ENCODE assay signal across 17 cellular contexts in the genomic region with DNA sequence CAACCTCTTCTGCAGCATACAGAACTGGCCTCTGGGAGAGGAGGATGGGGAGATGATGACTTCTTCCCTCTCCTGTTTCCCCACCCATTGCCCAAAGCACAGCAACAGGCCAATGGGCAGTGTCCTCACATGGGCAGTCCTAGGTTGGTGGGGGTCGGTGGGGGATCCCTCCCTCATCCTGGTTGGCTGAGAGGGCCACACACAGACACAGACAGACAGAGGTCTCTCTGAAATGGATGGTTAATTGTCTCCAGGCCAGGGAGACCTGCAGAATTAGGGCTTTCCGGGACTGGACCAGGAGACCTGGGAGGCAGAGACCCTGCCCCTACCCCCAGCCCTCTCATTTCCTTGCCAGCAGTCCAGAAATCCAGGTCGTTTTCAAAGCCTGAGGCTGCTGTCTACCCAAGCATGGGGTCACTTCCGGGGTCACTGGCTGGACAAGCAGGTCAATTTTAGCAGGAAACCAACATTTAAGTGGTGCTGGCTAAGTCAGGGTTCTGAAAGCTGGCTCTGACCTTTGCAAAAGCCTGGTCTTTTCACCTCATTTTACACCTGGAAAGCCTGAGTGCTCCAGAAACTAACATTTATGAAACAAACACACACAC. TPM values are rescaled to one million over a fixed set of nuclear protein-coding genes. Genes with fewer than 3 reads are reported as not detected.
A peak's percentile ranks its signal among the peaks of the same experiment; 100 is the strongest.
DNase-seq lines count a peak whose midpoint lies in the region; ATAC-seq and TF ChIP-seq lines count a peak whose summit lies in the region.
"Had no signal": no experiment of that assay in that cellular context is flagged by ENCODE, and none has a peak within 500 bp of the region (broad histone marks: within the 10 kb centered on the region; RNA-seq: fewer than 3 reads in every experiment).

No MANE protein-coding gene starts in this region.

- H3K4me3 Mint-ChIP-seq in GM23338 (no peak overlapping the region), endodermal cell (no peak overlapping the region)
- H3K4me3 Mint-ChIP-seq: CD8-positive, alpha-beta T cell had no signal

- no peak overlapping the region for H4K8ac ChIP-seq in neuronal stem cell (ENCODE audit: low read depth, low read length)

- H3K4ac ChIP-seq in neuronal stem cell (ENCODE audit: low read length): no peak overlapping the region

- no peaks in the 10 kb centered on the region for H3K79me1 ChIP-seq in neuronal stem cell (ENCODE audit: low read depth, low read length)

- peak overlapping the region; percentile 14 for H3K14ac ChIP-seq in neuronal stem cell (ENCODE audit: low read length)

- H3K36me3 Mint-ChIP-seq in GM23338 (ENCODE audit: low read depth): peaks cover 11% of the 10 kb centered on the region; the same call in 2 of the 3 replicates
- H3K36me3 Mint-ChIP-seq in endodermal cell (ENCODE audit: low read depth): peaks cover 2% of the 10 kb centered on the region
- H3K36me3 Mint-ChIP-seq: CD8-positive, alpha-beta T cell had no signal

- no peak overlapping the region for H2BK120ac ChIP-seq in neuronal stem cell (ENCODE audit: low read depth, low read length)

- H2BK5ac ChIP-seq in neuronal stem cell (ENCODE audit: low read length): no peak overlapping the region

- H3K18ac ChIP-seq in neuronal stem cell (ENCODE audit: low read length): peak overlapping the region; percentile 53

- H3K9me3 Mint-ChIP-seq in GM23338: peaks cover 18% of the 10 kb centered on the region
- peaks cover 10% of the 10 kb centered on the region for H3K9me3 Mint-ChIP-seq in endodermal cell
- H3K9me3 Mint-ChIP-seq: CD8-positive, alpha-beta T cell had no signal

- H3K27ac ChIP-seq in GM23338 (ENCODE audit: low read depth) (no peak overlapping the region), endodermal cell (ENCODE audit: low read depth, low read length) (no peak overlapping the region), neuronal stem cell (replicated peaks; ENCODE audit: low read length) (no peak overlapping the region)

- H3K36me3 ChIP-seq in GM23338 (ENCODE audit: insufficient read depth): no peaks in the 10 kb centered on the region
- H3K36me3 ChIP-seq in endodermal cell (ENCODE audit: control insufficient read depth, insufficient read depth, low read length): no peaks in the 10 kb centered on the region
- H3K36me3 ChIP-seq in neuronal stem cell (replicated peaks in 1 of 2; ENCODE audit: control insufficient read depth in 2 of 2, insufficient read depth in 2 of 2, low read length in 2 of 2): no peaks in the 10 kb centered on the region

- no peak overlapping the region for H3K27ac Mint-ChIP-seq in GM23338
- H3K27ac Mint-ChIP-seq in endodermal cell: no peak overlapping the region
- H3K27ac Mint-ChIP-seq: CD14-positive monocyte; CD8-positive, alpha-beta T cell had no signal

- H3K4me2 ChIP-seq in GM23338 (no peak overlapping the region), neuronal stem cell (ENCODE audit: insufficient read depth, low read length, poor library complexity, severe bottlenecking) (no peak overlapping the region)
- H3K4me2 ChIP-seq: A549 had no signal

- H4K91ac ChIP-seq in neuronal stem cell (ENCODE audit: low read depth, low read length, poor library complexity): no peak overlapping the region

- H3K9me3 ChIP-seq in endodermal cell (ENCODE audit: control insufficient read depth, low read length) (no peaks in the 10 kb centered on the region), neuronal stem cell (replicated peaks in 1 of 2; ENCODE audit: control insufficient read depth in 2 of 2, insufficient read depth in 1 of 2, low read depth in 1 of 2, low read length in 2 of 2) (peaks cover 0 to 8% of the 10 kb centered on the region in 2 donors)
- H3K9me3 ChIP-seq: A549 had no signal

- TF ChIP-seq CTCF in GM23338 (conservative IDR thresholded peaks at IDR 0.05; ENCODE audit: low read depth in 2 of 2): no peak
- TF ChIP-seq CTCF in endodermal cell (conservative IDR thresholded peaks at IDR 0.05): no peak

- H3K9ac ChIP-seq in endodermal cell (ENCODE audit: extremely low read depth, low read length, poor library complexity, severe bottlenecking): no peak overlapping the region
- no peak overlapping the region for H3K9ac ChIP-seq in neuronal stem cell (ENCODE audit: low read depth, low read length, poor library complexity)

- peaks cover 41% of the 10 kb centered on the region for H3K27me3 ChIP-seq in GM23338 (ENCODE audit: insufficient read depth)
- H3K27me3 ChIP-seq in endodermal cell (ENCODE audit: control insufficient read depth, insufficient read depth, low read length, poor library complexity, severe bottlenecking): no peaks in the 10 kb centered on the region
- peaks cover 12 to 37% (median 26%) of the 10 kb centered on the region in 3 experiments for H3K27me3 ChIP-seq in neuronal stem cell (ENCODE audit: control insufficient read depth in 3 of 3, insufficient read depth in 3 of 3, low read depth in 1 of 3, low read length in 3 of 3)

- H3K79me2 ChIP-seq in GM23338 (replicated peaks; ENCODE audit: insufficient read depth): no peaks in the 10 kb centered on the region

- ATAC-seq in GM23338 (no peak; the same call in 2 of the 3 replicates), HG03025 (IDR thresholded peaks at IDR 0.05; ENCODE audit: low FRiP score, unreplicated experiment) (no peak), HG02981 (IDR thresholded peaks at IDR 0.05; ENCODE audit: unreplicated experiment) (no peak), GM19023 (IDR thresholded peaks at IDR 0.05; ENCODE audit: unreplicated experiment) (no peak)
- ATAC-seq: CD8-positive, alpha-beta T cell; HCT116; K562 had no signal

- H2AFZ ChIP-seq in GM23338: peak overlapping the region; percentile 39; the same call in 1 of the 2 replicates
- no peak overlapping the region for H2AFZ ChIP-seq in neuronal stem cell (ENCODE audit: low read length)

- H3K23ac ChIP-seq in neuronal stem cell (ENCODE audit: low read depth, low read length, poor library complexity): no peak overlapping the region

- H3K27me3 Mint-ChIP-seq in GM23338 (ENCODE audit: insufficient read depth, low read depth, poor library complexity) (peaks cover 7% of the 10 kb centered on the region), endodermal cell (ENCODE audit: insufficient read depth) (peaks cover 39% of the 10 kb centered on the region)

- no peak overlapping the region for H2AK5ac ChIP-seq in neuronal stem cell (ENCODE audit: low read depth, low read length)

- H3K4me3 ChIP-seq in GM23338: no peak overlapping the region
- H3K4me3 ChIP-seq in endodermal cell (ENCODE audit: low read length): no peak overlapping the region
- H3K4me3 ChIP-seq in neuronal stem cell (ENCODE audit: low read length in 2 of 2): no peak overlapping the region
- H3K4me3 ChIP-seq: A549, K562 had no signal

- H3K4me1 ChIP-seq in GM23338 (ENCODE audit: insufficient read depth) (peaks cover 9% of the 10 kb centered on the region), endodermal cell (ENCODE audit: control insufficient read depth, insufficient read depth, low read length) (no peaks in the 10 kb centered on the region), neuronal stem cell (ENCODE audit: control insufficient read depth in 2 of 2, insufficient read depth in 1 of 2, low read depth in 1 of 2, low read length in 2 of 2) (peaks cover 0 to 3% of the 10 kb centered on the region in 2 donors)

- DNase-seq in GM23338 (ENCODE audit: low spot score) (no peak), HuH-7 (ENCODE audit: low spot score) (peak; percentile 12), endodermal cell (peak; percentile 67), neuronal stem cell (ENCODE audit: low spot score) (no peak)
- DNase-seq: CD8-positive, alpha-beta T cell; COR-L47; DMS153; DMS79 treated with DMSO at 0.1 percent for 48 hours; EL; GDM1 had no signal

- 70 to 85% methylated on average over 2 to 4 of the region's 4 CpGs for WGBS in endodermal cell (ENCODE audit: insufficient coverage in 1 of 2, insufficient read length in 1 of 2), 2 experiments
- no CpG with 5 or more reads among the region's 4 CpGs for WGBS in neuronal stem cell (ENCODE audit: extremely low coverage in 2 of 2, insufficient read length in 2 of 2, insufficient replicate concordance in 1 of 2), 2 donors

- H3F3A ChIP-seq in GM23338 (replicated peaks; ENCODE audit: low read depth): no peaks in the 10 kb centered on the region

- H2BK12ac ChIP-seq in neuronal stem cell (ENCODE audit: low read length): no peak overlapping the region

- H4K20me1 ChIP-seq in GM23338 (replicated peaks; ENCODE audit: insufficient read depth): no peaks in the 10 kb centered on the region

- H3K4me1 Mint-ChIP-seq in GM23338 (peaks cover 12% of the 10 kb centered on the region), endodermal cell (peaks cover 2% of the 10 kb centered on the region)
- H3K4me1 Mint-ChIP-seq: CD14-positive monocyte had no signal

- no peak overlapping the region for H2BK15ac ChIP-seq in neuronal stem cell (ENCODE audit: low read length)

- no peaks in the 10 kb centered on the region for H3K9me2 ChIP-seq in GM23338 (ENCODE audit: insufficient read depth)

TF ChIP-seq in GM23338, 12 proteins besides CTCF, POLR2A, EP300 and RAD21 (continues in another document):
- TF ChIP-seq CREB1 (CRISPR knock-in tag; IDR thresholded peaks at IDR 0.05; ENCODE audit: low read depth) (no peak), STAT1 (IDR thresholded peaks at IDR 0.05; ENCODE audit: unreplicated experiment) (no peak)
- TF ChIP-seq, protein P1, sequence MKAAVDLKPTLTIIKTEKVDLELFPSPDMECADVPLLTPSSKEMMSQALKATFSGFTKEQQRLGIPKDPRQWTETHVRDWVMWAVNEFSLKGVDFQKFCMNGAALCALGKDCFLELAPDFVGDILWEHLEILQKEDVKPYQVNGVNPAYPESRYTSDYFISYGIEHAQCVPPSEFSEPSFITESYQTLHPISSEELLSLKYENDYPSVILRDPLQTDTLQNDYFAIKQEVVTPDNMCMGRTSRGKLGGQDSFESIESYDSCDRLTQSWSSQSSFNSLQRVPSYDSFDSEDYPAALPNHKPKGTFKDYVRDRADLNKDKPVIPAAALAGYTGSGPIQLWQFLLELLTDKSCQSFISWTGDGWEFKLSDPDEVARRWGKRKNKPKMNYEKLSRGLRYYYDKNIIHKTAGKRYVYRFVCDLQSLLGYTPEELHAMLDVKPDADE (IDR thresholded peaks at IDR 0.05): no peak

RNA-seq across cellular contexts. Expression of a gene that starts 48.6 kb away (rescaled TPM):
- 0.24 and 0.35 TPM in 2 replicates for total RNA-seq in GM23338 (2014; rRNA removed; shearing (Covaris generic))
- polyA plus RNA-seq in GM23338 (2016; fragmentation: Nextera tagmentation; extraction: Ambion mirVana): 0.18 and 0.33 TPM in 2 replicates
- 10 to 100 TPM; 80.8 to 88.1 TPM for total RNA-seq in endodermal cell
- polyA plus RNA-seq in endodermal cell (2013, experiment 1 of 2): 5.5 TPM
- 5.9 TPM for polyA plus RNA-seq in endodermal cell (2013, experiment 2 of 2)
- polyA plus RNA-seq in neuronal stem cell (2013, experiment 1 of 2): not detected
- polyA plus RNA-seq in neuronal stem cell (2013, experiment 2 of 2): not detected
- total RNA-seq: CD8-positive, alpha-beta T cell had no signal

Comparison
In these comparisons a context has a peak if more than half of its experiments do, and no peak if none do; other contexts are left out.
1. DNase-seq: peak in HuH-7 (single experiment) and endodermal cell (single experiment); none in GM23338 (single experiment) and neuronal stem cell (single experiment).
2. RNA of a gene that starts 48.6 kb away (total RNA-seq): 80.8 to 88.1 TPM in endodermal cell; 0.24 to 0.35 TPM in GM23338; every median in the first group is over 10 times any median in the second.